ENCODE assay signal across 1 cellular context in the genomic region with DNA sequence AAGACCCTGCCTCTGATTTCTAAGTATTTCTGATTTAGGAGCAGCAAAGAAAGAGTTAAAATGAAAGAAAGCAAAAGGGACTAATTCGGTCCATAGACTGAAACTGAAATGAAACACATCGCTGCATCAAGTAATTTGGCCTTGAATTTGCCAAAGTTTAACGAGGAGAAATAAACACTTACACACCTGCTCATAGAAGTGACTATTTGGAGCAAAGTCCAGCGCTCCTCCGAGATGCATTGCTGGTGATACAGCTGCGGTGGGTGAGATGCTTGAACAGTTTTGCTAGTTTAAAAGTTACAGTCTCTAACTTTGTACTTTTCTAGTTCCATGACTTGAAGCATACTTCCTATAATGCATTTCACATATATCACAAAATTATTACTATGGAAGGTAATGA.
TF ChIP-seq lines count a peak whose summit lies in the region.

No MANE protein-coding gene starts in this region.

TF ChIP-seq in H1, 55 proteins besides CTCF, POLR2A, EP300 and RAD21 (continued from another document):
- TF ChIP-seq BACH1 (IDR thresholded peaks at IDR 0.05; ENCODE audit: low read length): no peak
